ENCODE assay signal across 1 cellular context in genomic region chr14:31241450-31242114, GRCh38.
TF ChIP-seq lines count a peak whose summit lies in the region.

No MANE protein-coding gene starts in this region.

TF ChIP-seq in HepG2, 621 proteins besides CTCF, POLR2A, EP300 and RAD21:
- TF ChIP-seq E2F1 (CRISPR knock-in tag; IDR thresholded peaks at IDR 0.05) (peak; percentile 25; the same call in 1 of the 2 replicates), BCL6 (CRISPR knock-in tag; IDR thresholded peaks at IDR 0.05) (0 out of 2 replicates have a peak, but pooled peaks have one; percentile 25), E2F2 (CRISPR knock-in tag; IDR thresholded peaks at IDR 0.05; ENCODE audit: borderline replicate concordance) (0 out of 2 replicates have a peak, but pooled peaks have one; percentile 20), ZBTB4 (CRISPR knock-in tag; IDR thresholded peaks at IDR 0.05; ENCODE audit: borderline replicate concordance) (no peak), RBM22 (optimal IDR thresholded peaks at IDR 0.05; ENCODE audit: low read length) (no peak), ARNTL (CRISPR knock-in tag; IDR thresholded peaks at IDR 0.05) (0 out of 2 replicates have a peak, but pooled peaks have one; percentile 30), ATF4 (CRISPR knock-in tag; IDR thresholded peaks at IDR 0.05) (0 out of 4 replicates have a peak, but pooled peaks of 1 of the 2 experiments have one; percentile 46), MAX (IDR thresholded peaks at IDR 0.05) (no peak), ZSCAN20 (CRISPR knock-in tag; IDR thresholded peaks at IDR 0.05; ENCODE audit: borderline replicate concordance) (no peak), ZNF296 (CRISPR knock-in tag; conservative IDR thresholded peaks at IDR 0.05) (0 out of 2 replicates have a peak, but pooled peaks have one; percentile 35), PAF1 (CRISPR knock-in tag; IDR thresholded peaks at IDR 0.05) (no peak), ZNF547 (CRISPR knock-in tag; IDR thresholded peaks at IDR 0.05) (no peak), RFXAP (CRISPR knock-in tag; IDR thresholded peaks at IDR 0.05; ENCODE audit: borderline replicate concordance) (peak; percentile 33; the same call in 1 of the 2 replicates), GFI1 (CRISPR knock-in tag; IDR thresholded peaks at IDR 0.05; ENCODE audit: borderline replicate concordance) (peak; percentile 70; the same call in 1 of the 2 replicates), SMYD3 (CRISPR knock-in tag; IDR thresholded peaks at IDR 0.05) (no peak), ERF (CRISPR knock-in tag; IDR thresholded peaks at IDR 0.05) (0 out of 2 replicates have a peak, but pooled peaks have one; percentile 25), YEATS2 (CRISPR knock-in tag; IDR thresholded peaks at IDR 0.05; ENCODE audit: borderline replicate concordance) (0 out of 2 replicates have a peak, but pooled peaks have one; percentile 25), NPAS2 (CRISPR knock-in tag; IDR thresholded peaks at IDR 0.05; ENCODE audit: borderline replicate concordance) (0 out of 2 replicates have a peak, but pooled peaks have one; percentile 7), ELF1 (CRISPR knock-in tag; IDR thresholded peaks at IDR 0.05) (no peak), HOMEZ (CRISPR knock-in tag; IDR thresholded peaks at IDR 0.05; ENCODE audit: low read depth) (0 out of 2 replicates have a peak, but pooled peaks have one; percentile 12), NFE2 (CRISPR knock-in tag; IDR thresholded peaks at IDR 0.05) (no peak), PAX8 (CRISPR knock-in tag; IDR thresholded peaks at IDR 0.05; ENCODE audit: borderline replicate concordance) (0 out of 2 replicates have a peak, but pooled peaks have one; percentile 73), HOXA5 (CRISPR knock-in tag; IDR thresholded peaks at IDR 0.05) (0 out of 2 replicates have a peak, but pooled peaks have one; percentile 47), RNF219 (CRISPR knock-in tag; IDR thresholded peaks at IDR 0.05) (no peak), CERS6 (CRISPR knock-in tag; IDR thresholded peaks at IDR 0.05) (no peak), MNT (IDR thresholded peaks at IDR 0.05) (peak; percentile 73), HNF4A (CRISPR knock-in tag; IDR thresholded peaks at IDR 0.05) (0 out of 2 replicates have a peak, but pooled peaks have one; percentile 10), RARA (CRISPR knock-in tag; IDR thresholded peaks at IDR 0.05) (peak; percentile 41; the same call in 1 of the 2 replicates), ZKSCAN5 (CRISPR knock-in tag; IDR thresholded peaks at IDR 0.05) (0 out of 2 replicates have a peak, but pooled peaks have one; percentile 7), EHMT2 (IDR thresholded peaks at IDR 0.05; ENCODE audit: borderline replicate concordance, low read depth, low read length) (no peak)
